In the genomic region with DNA sequence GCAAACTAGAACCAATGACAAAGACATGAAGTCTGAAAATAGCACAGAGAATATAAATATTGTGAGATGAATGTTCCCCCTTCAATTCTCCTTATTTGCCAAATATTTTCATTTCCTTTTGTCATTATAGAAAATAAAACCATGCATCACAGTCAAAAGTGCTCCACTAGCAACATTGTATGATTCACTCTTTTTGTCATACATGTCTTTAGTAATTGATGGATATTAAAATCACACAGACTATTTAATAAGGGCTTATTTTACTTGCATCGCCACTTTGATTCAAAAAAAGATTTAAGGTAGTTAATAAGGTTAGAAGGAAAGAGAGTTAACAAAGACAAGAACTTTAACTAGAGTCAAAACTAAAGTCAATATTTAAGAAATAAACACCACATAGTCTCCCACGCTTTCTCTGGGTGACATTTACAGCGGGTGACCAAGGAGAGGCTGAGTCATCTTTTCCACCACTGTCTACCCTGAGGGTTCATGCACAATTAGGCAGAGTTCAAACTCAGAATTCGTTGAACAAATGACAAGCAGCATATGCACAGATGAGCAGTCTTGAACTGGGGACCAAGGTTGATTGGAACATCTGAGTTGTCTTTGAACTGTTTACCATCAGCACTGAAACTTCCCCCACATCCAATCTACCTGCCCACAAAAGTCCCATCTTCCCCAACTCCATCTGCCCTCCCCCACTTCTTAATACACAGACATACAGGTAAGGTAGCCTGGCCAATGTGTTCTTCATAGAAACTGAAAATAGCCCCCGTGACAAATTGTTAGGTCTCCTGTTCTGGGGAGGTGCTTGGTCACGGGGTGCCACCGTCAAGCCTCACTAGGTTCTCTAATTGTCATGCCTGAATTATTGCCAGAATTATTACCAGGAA, we compare ENCODE assay signal across 7 cellular contexts. TPM values are rescaled to one million over a fixed set of nuclear protein-coding genes. Genes with fewer than 3 reads are reported as not detected.
DNase-seq lines count a peak whose midpoint lies in the region; ATAC-seq and TF ChIP-seq lines count a peak whose summit lies in the region.

No MANE protein-coding gene starts in this region.

- H3K9me3 ChIP-seq in osteoblast (ENCODE audit: low read depth, low read length), result no peaks in the 10 kb centered on the region

- peaks cover 37% of the 10 kb centered on the region for H3K27me3 Mint-ChIP-seq in activated T-cell treated with anti-CD3 and anti-CD28 coated beads, Interleukin-2, amount 50 U/mL, for 24 hours

- H2AFZ ChIP-seq in osteoblast (ENCODE audit: low read length), result no peak overlapping the region

- H3K27ac ChIP-seq in osteoblast (ENCODE audit: low read depth, low read length), result no peak overlapping the region

- H3K27me3 ChIP-seq in osteoblast (ENCODE audit: insufficient read depth, low read length), result no peaks in the 10 kb centered on the region

- H3K9me3 Mint-ChIP-seq in activated T-cell treated with anti-CD3 and anti-CD28 coated beads, Interleukin-2, amount 50 U/mL, for 24 hours, result peaks cover 7% of the 10 kb centered on the region

- H3K79me2 ChIP-seq in osteoblast (ENCODE audit: insufficient read depth, low read length), result no peaks in the 10 kb centered on the region

- H4K20me1 ChIP-seq in osteoblast (ENCODE audit: insufficient read depth, low read length), result no peaks in the 10 kb centered on the region

- peak overlapping the region; percentile 85 for H3K27ac Mint-ChIP-seq in activated T-cell treated with anti-CD3 and anti-CD28 coated beads, Interleukin-2, amount 50 U/mL, for 24 hours

- DNase-seq in activated T-cell treated with anti-CD3 and anti-CD28 coated beads, Interleukin-2, amount 50 U/mL, for 24 hours, result no peak
- peak; percentile 7 to 51 for DNase-seq in stimulated activated CD4-positive, alpha-beta T cell treated with anti-CD3 and anti-CD28 coated beads, Interleukin-4, amount 100 ng/mL, for 4 hours
- no peak for DNase-seq in NCI-H1417 treated with DMSO at 0.1 percent for 48 hours (lab: John Stamatoyannopoulos, UW)
- DNase-seq in sciatic nerve (ENCODE audit: low spot score), result no peak
- no peak for DNase-seq in osteoblast (ENCODE audit: insufficient read length, low spot score, missing footprints)

- H3K36me3 Mint-ChIP-seq in activated T-cell treated with anti-CD3 and anti-CD28 coated beads, Interleukin-2, amount 50 U/mL, for 24 hours (ENCODE audit: low read depth), result peaks cover 1% of the 10 kb centered on the region

- H3K4me3 Mint-ChIP-seq in activated T-cell treated with anti-CD3 and anti-CD28 coated beads, Interleukin-2, amount 50 U/mL, for 24 hours, result peak overlapping the region; percentile 11

- ATAC-seq in GM19455 (IDR thresholded peaks at IDR 0.05; ENCODE audit: unreplicated experiment) (peak; percentile 90), HG03064 (IDR thresholded peaks at IDR 0.05; ENCODE audit: low read depth, unreplicated experiment) (peak; percentile 96), sciatic nerve (no peak)

- H3K4me1 Mint-ChIP-seq in activated T-cell treated with anti-CD3 and anti-CD28 coated beads, Interleukin-2, amount 50 U/mL, for 24 hours (ENCODE audit: low read depth), result peaks cover 20% of the 10 kb centered on the region

- H3K4me2 ChIP-seq in osteoblast (ENCODE audit: insufficient read depth, low read length), result no peak overlapping the region

- no peak overlapping the region for H3K4me3 ChIP-seq in osteoblast (ENCODE audit: insufficient read depth, low read length)

- intact Hi-C loops in sciatic nerve (cut with DNase I), result no loop called here

- H3K4me1 ChIP-seq in osteoblast (ENCODE audit: insufficient read depth, low read length), result no peaks in the 10 kb centered on the region

- no peak for TF ChIP-seq CTCF in osteoblast (IDR thresholded peaks at IDR 0.05; ENCODE audit: extremely low read depth, low read depth, low read length)

- H3K36me3 ChIP-seq in osteoblast (ENCODE audit: insufficient read depth, low read length), result no peaks in the 10 kb centered on the region

RNA-seq across cellular contexts. Expression of gene C7orf25, which starts 42.5 kb away (rescaled TPM):
- total RNA-seq in sciatic nerve, result 10.1 TPM
- total RNA-seq in osteoblast, result 8.0 and 8.7 TPM in 2 replicates

Comparison
In these comparisons a context has a peak if more than half of its experiments do, and no peak if none do; other contexts are left out.
1. DNase-seq: peak in stimulated activated CD4-positive, alpha-beta T cell treated with anti-CD3 and anti-CD28 coated beads, Interleukin-4, amount 100 ng/mL, for 4 hours (2 of 2); none in activated T-cell treated with anti-CD3 and anti-CD28 coated beads, Interleukin-2, amount 50 U/mL, for 24 hours (single experiment), NCI-H1417 treated with DMSO at 0.1 percent for 48 hours (single experiment), sciatic nerve (single experiment) and osteoblast (single experiment).